ENCODE assay signal across 1 cellular context in the genomic region with DNA sequence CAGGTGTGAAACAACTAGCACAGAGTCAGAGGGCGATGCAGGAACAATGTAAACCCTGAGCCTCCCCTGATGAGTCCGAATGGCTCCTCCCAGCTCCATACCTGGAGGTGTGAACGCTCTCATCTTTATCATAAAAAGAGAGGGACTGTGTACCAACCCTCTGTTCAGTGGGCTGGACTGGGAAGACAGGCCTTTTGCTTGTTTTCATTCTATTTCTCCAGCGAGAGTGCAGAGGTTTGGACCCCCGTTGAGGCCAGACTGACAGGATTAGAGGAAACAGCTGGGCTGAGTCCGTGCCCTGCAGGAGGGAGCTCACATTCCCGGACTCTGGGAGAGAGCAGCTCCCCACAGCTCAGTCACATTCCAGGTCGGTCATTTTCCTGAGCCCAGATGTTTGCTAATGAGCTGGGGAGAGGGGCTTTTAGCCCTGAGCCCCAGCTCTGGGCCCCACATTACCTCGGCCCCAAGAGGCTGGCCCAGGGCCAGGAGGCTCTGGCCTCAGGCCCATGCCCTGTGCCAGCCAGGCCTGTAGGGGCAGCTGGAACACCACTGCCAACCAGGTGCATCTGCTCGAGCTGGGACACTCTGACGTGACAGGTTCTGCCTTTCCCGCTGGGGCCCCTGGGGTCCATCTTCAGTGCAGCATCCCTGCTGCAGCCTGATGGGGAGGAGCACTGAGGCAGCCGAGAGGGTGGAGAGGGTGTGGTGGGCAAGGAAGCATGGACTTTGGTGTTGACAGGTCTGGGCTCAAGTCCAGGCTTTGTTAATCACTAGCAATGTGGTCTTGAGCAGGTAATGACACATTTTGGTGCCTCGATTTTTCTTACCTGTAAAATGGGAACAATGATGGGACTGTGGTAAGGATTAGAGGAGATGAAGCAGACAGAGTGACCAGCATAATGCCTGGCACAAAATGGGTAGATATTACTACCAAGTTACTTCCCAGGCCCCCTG.
A peak's percentile ranks its signal among the peaks of the same experiment; 100 is the strongest.
TF ChIP-seq lines count a peak whose summit lies in the region.

No MANE protein-coding gene starts in this region.

TF ChIP-seq in K562, 482 proteins besides CTCF, POLR2A, EP300 and RAD21 (continues in another document):
- no peak for TF ChIP-seq ZNF274 (IDR thresholded peaks at IDR 0.05; ENCODE audit: borderline replicate concordance, low read depth, low read length)
- TF ChIP-seq TOE1 (IDR thresholded peaks at IDR 0.05; ENCODE audit: borderline replicate concordance), result no peak
- no peak for TF ChIP-seq TOE1 (CRISPR knock-in tag; IDR thresholded peaks at IDR 0.05; ENCODE audit: borderline replicate concordance, low read depth)
- no peak for TF ChIP-seq PHF21A (IDR thresholded peaks at IDR 0.05; ENCODE audit: borderline replicate concordance, low read depth)
- peak; percentile 71 for TF ChIP-seq BCOR (IDR thresholded peaks at IDR 0.05)
- TF ChIP-seq CBFA2T2 (conservative IDR thresholded peaks at IDR 0.05), result no peak
- TF ChIP-seq NFYB (IDR thresholded peaks at IDR 0.05; ENCODE audit: extremely low read depth, insufficient read length), result no peak
- TF ChIP-seq ZNF133 (CRISPR knock-in tag; IDR thresholded peaks at IDR 0.05), result no peak
- TF ChIP-seq, protein P1, sequence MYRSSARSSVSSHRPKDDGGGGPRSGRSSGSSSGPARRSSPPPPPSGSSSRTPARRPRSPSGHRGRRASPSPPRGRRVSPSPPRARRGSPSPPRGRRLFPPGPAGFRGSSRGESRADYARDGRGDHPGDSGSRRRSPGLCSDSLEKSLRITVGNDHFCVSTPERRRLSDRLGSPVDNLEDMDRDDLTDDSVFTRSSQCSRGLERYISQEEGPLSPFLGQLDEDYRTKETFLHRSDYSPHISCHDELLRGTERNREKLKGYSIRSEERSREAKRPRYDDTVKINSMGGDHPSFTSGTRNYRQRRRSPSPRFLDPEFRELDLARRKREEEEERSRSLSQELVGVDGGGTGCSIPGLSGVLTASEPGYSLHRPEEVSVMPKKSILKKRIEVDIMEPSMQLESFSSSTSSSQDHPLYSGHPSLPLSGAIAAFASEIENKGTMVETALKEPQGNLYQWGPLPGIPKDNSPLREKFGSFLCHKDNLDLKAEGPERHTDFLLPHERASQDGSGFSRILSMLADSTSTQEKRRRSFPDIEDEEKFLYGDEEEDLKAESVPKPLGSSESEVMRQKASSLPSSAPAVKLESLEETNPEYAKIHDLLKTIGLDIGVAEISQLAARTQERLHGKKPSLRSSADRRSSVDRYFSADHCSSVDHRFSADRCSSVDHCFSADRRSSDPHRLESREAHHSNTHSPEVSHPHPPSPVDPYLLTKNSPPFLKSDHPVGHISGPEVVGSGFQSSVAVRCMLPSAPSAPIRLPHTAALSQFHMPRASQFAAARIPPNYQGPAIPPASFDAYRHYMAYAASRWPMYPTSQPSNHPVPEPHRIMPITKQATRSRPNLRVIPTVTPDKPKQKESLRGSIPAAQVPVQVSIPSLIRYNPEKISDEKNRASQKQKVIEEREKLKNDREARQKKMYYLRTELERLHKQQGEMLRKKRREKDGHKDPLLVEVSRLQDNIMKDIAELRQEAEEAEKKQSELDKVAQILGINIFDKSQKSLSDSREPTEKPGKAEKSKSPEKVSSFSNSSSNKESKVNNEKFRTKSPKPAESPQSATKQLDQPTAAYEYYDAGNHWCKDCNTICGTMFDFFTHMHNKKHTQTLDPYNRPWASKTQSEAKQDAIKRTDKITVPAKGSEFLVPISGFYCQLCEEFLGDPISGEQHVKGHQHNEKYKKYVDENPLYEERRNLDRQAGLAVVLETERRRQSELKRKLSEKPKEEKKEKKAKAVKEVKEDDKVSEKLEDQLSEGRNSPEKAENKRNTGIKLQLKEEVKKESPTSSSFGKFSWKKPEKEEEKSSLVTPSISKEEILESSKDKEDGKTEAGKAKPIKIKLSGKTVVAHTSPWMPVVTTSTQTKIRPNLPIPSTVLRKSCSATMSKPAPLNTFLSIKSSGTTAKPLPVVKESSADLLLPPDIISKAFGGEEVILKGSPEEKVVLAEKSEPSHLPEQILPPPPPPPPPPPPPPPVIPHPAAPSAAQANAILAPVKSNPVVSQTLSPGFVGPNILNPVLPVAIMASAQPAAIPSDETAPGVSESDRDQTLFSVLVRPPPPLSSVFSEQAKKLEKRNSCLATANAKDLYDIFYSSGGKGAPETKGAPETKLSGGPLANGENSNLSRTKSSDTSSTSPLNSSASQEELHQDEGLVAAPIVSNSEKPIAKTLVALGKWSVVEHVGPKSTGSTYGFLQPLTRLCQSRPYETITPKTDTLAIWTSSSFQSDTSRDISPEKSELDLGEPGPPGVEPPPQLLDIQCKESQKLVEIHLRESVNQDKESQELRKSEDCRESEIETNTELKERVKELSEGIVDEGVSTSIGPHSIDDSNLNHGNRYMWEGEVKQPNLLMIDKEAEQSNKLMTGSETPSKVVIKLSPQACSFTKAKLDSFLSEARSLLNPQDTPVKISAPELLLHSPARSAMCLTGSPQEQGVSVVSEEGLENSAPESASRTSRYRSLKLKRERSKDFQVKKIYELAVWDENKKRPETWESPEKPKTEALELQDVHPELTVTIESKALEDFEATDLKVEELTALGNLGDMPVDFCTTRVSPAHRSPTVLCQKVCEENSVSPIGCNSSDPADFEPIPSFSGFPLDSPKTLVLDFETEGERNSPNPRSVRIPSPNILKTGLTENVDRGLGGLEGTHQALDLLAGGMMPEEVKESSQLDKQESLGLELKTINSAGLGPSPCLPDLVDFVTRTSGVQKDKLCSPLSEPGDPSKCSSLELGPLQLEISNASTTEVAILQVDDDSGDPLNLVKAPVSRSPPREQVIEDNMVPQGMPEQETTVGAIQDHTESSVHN (IDR thresholded peaks at IDR 0.05; ENCODE audit: borderline replicate concordance in 1 of 2, low read depth in 1 of 2), result no peak
- peak; percentile 42; the same call in 1 of the 2 replicates for TF ChIP-seq NFIC (IDR thresholded peaks at IDR 0.05)
- no peak for TF ChIP-seq PURB (CRISPR knock-in tag; IDR thresholded peaks at IDR 0.05; ENCODE audit: low read depth)
- TF ChIP-seq, protein P2, sequence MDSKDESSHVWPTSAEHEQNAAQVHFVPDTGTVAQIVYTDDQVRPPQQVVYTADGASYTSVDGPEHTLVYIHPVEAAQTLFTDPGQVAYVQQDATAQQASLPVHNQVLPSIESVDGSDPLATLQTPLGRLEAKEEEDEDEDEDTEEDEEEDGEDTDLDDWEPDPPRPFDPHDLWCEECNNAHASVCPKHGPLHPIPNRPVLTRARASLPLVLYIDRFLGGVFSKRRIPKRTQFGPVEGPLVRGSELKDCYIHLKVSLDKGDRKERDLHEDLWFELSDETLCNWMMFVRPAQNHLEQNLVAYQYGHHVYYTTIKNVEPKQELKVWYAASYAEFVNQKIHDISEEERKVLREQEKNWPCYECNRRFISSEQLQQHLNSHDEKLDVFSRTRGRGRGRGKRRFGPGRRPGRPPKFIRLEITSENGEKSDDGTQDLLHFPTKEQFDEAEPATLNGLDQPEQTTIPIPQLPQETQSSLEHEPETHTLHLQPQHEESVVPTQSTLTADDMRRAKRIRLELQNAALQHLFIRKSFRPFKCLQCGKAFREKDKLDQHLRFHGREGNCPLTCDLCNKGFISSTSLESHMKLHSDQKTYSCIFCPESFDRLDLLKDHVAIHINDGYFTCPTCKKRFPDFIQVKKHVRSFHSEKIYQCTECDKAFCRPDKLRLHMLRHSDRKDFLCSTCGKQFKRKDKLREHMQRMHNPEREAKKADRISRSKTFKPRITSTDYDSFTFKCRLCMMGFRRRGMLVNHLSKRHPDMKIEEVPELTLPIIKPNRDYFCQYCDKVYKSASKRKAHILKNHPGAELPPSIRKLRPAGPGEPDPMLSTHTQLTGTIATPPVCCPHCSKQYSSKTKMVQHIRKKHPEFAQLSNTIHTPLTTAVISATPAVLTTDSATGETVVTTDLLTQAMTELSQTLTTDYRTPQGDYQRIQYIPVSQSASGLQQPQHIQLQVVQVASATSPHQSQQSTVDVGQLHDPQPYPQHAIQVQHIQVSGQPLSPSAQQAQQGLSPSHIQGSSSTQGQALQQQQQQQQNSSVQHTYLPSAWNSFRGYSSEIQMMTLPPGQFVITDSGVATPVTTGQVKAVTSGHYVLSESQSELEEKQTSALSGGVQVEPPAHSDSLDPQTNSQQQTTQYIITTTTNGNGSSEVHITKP (IDR thresholded peaks at IDR 0.05; ENCODE audit: partially characterized antibody), result peak; percentile 66
- TF ChIP-seq, protein P3, sequence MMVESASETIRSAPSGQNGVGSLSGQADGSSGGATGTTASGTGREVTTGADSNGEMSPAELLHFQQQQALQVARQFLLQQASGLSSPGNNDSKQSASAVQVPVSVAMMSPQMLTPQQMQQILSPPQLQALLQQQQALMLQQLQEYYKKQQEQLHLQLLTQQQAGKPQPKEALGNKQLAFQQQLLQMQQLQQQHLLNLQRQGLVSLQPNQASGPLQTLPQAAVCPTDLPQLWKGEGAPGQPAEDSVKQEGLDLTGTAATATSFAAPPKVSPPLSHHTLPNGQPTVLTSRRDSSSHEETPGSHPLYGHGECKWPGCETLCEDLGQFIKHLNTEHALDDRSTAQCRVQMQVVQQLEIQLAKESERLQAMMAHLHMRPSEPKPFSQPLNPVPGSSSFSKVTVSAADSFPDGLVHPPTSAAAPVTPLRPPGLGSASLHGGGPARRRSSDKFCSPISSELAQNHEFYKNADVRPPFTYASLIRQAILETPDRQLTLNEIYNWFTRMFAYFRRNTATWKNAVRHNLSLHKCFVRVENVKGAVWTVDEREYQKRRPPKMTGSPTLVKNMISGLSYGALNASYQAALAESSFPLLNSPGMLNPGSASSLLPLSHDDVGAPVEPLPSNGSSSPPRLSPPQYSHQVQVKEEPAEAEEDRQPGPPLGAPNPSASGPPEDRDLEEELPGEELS (CRISPR knock-in tag; IDR thresholded peaks at IDR 0.05; ENCODE audit: borderline replicate concordance), result no peak
- TF ChIP-seq ZBTB1 (CRISPR knock-in tag; IDR thresholded peaks at IDR 0.05; ENCODE audit: borderline replicate concordance, low read depth), result no peak
- TF ChIP-seq, protein P4, sequence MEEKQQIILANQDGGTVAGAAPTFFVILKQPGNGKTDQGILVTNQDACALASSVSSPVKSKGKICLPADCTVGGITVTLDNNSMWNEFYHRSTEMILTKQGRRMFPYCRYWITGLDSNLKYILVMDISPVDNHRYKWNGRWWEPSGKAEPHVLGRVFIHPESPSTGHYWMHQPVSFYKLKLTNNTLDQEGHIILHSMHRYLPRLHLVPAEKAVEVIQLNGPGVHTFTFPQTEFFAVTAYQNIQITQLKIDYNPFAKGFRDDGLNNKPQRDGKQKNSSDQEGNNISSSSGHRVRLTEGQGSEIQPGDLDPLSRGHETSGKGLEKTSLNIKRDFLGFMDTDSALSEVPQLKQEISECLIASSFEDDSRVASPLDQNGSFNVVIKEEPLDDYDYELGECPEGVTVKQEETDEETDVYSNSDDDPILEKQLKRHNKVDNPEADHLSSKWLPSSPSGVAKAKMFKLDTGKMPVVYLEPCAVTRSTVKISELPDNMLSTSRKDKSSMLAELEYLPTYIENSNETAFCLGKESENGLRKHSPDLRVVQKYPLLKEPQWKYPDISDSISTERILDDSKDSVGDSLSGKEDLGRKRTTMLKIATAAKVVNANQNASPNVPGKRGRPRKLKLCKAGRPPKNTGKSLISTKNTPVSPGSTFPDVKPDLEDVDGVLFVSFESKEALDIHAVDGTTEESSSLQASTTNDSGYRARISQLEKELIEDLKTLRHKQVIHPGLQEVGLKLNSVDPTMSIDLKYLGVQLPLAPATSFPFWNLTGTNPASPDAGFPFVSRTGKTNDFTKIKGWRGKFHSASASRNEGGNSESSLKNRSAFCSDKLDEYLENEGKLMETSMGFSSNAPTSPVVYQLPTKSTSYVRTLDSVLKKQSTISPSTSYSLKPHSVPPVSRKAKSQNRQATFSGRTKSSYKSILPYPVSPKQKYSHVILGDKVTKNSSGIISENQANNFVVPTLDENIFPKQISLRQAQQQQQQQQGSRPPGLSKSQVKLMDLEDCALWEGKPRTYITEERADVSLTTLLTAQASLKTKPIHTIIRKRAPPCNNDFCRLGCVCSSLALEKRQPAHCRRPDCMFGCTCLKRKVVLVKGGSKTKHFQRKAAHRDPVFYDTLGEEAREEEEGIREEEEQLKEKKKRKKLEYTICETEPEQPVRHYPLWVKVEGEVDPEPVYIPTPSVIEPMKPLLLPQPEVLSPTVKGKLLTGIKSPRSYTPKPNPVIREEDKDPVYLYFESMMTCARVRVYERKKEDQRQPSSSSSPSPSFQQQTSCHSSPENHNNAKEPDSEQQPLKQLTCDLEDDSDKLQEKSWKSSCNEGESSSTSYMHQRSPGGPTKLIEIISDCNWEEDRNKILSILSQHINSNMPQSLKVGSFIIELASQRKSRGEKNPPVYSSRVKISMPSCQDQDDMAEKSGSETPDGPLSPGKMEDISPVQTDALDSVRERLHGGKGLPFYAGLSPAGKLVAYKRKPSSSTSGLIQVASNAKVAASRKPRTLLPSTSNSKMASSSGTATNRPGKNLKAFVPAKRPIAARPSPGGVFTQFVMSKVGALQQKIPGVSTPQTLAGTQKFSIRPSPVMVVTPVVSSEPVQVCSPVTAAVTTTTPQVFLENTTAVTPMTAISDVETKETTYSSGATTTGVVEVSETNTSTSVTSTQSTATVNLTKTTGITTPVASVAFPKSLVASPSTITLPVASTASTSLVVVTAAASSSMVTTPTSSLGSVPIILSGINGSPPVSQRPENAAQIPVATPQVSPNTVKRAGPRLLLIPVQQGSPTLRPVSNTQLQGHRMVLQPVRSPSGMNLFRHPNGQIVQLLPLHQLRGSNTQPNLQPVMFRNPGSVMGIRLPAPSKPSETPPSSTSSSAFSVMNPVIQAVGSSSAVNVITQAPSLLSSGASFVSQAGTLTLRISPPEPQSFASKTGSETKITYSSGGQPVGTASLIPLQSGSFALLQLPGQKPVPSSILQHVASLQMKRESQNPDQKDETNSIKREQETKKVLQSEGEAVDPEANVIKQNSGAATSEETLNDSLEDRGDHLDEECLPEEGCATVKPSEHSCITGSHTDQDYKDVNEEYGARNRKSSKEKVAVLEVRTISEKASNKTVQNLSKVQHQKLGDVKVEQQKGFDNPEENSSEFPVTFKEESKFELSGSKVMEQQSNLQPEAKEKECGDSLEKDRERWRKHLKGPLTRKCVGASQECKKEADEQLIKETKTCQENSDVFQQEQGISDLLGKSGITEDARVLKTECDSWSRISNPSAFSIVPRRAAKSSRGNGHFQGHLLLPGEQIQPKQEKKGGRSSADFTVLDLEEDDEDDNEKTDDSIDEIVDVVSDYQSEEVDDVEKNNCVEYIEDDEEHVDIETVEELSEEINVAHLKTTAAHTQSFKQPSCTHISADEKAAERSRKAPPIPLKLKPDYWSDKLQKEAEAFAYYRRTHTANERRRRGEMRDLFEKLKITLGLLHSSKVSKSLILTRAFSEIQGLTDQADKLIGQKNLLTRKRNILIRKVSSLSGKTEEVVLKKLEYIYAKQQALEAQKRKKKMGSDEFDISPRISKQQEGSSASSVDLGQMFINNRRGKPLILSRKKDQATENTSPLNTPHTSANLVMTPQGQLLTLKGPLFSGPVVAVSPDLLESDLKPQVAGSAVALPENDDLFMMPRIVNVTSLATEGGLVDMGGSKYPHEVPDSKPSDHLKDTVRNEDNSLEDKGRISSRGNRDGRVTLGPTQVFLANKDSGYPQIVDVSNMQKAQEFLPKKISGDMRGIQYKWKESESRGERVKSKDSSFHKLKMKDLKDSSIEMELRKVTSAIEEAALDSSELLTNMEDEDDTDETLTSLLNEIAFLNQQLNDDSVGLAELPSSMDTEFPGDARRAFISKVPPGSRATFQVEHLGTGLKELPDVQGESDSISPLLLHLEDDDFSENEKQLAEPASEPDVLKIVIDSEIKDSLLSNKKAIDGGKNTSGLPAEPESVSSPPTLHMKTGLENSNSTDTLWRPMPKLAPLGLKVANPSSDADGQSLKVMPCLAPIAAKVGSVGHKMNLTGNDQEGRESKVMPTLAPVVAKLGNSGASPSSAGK (IDR thresholded peaks at IDR 0.05), result no peak
- no peak for TF ChIP-seq RCOR1 (IDR thresholded peaks at IDR 0.05; ENCODE audit: borderline replicate concordance in 1 of 2, low read depth in 2 of 2, low read length in 2 of 2)
- peak; percentile 46; the same call in 1 of the 2 replicates for TF ChIP-seq HDAC2 (IDR thresholded peaks at IDR 0.05)
- no peak for TF ChIP-seq CC2D1A (IDR thresholded peaks at IDR 0.05)
- TF ChIP-seq TSC22D4 (tag; IDR thresholded peaks at IDR 0.05), result no peak
- no peak for TF ChIP-seq MED1 (CRISPR knock-in tag; IDR thresholded peaks at IDR 0.05; ENCODE audit: borderline replicate concordance)
- TF ChIP-seq KDM1A (IDR thresholded peaks at IDR 0.05), result peak in 1 of 2 experiments; percentile 50; a peak in 1 of 4 replicates
- no peak for TF ChIP-seq TFAM (CRISPR knock-in tag; conservative IDR thresholded peaks at IDR 0.05)
